1 cellular context compared by ENCODE assay signal in the genomic region with DNA sequence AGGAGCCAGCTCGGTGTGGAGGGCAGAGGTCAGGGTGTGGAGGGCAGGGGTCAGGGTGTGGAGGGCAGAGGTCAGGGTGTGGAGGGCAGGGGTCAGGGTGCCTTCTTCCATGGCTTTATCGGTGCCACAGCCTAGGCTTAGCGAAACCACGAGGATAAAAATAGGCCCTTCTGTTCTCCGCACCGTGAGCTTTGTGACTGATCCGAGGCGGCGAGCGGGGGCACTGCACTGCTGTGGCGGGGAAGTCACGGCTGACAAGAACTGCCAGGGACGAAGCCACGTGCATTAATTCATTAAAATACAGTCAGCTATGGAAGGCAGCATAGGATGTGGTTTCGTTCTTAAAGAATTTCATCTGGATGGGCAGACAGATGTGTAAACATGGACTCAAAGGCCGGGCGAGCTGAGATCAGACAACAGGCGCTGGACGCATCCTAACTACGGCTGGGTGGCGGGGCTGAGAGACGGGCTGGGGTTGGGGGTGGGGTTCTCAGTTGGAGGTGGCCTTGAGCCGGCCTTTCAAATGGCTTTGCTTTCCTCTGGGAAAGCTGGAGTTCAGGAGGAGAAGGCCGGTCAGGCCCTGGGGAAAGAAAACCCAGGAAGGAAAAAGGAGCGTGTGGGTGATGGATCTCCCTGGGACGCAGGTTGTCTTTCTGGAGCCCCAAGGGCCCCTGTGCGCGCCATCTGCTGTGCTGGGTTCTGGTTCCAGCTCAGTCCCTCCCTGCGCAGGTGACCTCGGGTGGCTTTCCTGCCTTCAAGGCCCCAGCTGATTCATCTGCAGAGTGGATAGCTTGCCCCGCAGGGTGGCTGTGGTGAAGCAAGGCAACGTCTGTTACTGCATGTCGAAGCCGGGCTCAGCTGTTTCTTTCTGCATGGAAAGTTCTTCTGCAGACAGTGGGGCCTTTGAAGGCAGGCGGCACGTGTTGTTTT.
TF ChIP-seq lines count a peak whose summit lies in the region.

No MANE protein-coding gene starts in this region.

TF ChIP-seq in HEK293T, 16 proteins besides CTCF, POLR2A, EP300 and RAD21 (continued from another document):
- TF ChIP-seq L3MBTL2 (conservative IDR thresholded peaks at IDR 0.05) = no peak
- TF ChIP-seq ARNT (IDR thresholded peaks at IDR 0.05) = no peak
- TF ChIP-seq HDGF (IDR thresholded peaks at IDR 0.05; ENCODE audit: borderline replicate concordance) = no peak
- no peak for TF ChIP-seq FOXK2 (IDR thresholded peaks at IDR 0.05)
- TF ChIP-seq ELF4 (IDR thresholded peaks at IDR 0.05) = no peak
- no peak for TF ChIP-seq SUZ12 (IDR thresholded peaks at IDR 0.05)
- no peak for TF ChIP-seq LEF1 (IDR thresholded peaks at IDR 0.05; ENCODE audit: borderline replicate concordance)
- TF ChIP-seq BHLHE40 (IDR thresholded peaks at IDR 0.05; ENCODE audit: borderline replicate concordance) = no peak
